ENCODE assay signal across 9 cellular contexts in genomic region chr3:109336272-109336957, GRCh38. TPM values are rescaled to one million over a fixed set of nuclear protein-coding genes. Genes with fewer than 3 reads are reported as not detected.
A peak's percentile ranks its signal among the peaks of the same experiment; 100 is the strongest.
DNase-seq lines count a peak whose midpoint lies in the region; ATAC-seq lines count a peak whose summit lies in the region.
"Had no signal": no experiment of that assay in that cellular context is flagged by ENCODE, and none has a peak within 500 bp of the region (broad histone marks: within the 10 kb centered on the region; RNA-seq: fewer than 3 reads in every experiment).

No MANE protein-coding gene starts in this region.

- H3K27ac ChIP-seq in iPS DF 6.9 (ENCODE audit: low read length) (no peak overlapping the region), skeletal muscle tissue (ENCODE audit: low read depth, low read length) (no peak overlapping the region)
- H3K27ac ChIP-seq: HL-60 had no signal

- H3K4me3 Mint-ChIP-seq in activated naive CD4-positive, alpha-beta T cell treated with anti-CD3 and anti-CD28 coated beads, Interleukin-2, amount 50 U/mL, for 24 hours, result peak overlapping the region; percentile 79

- H3K27ac Mint-ChIP-seq in activated naive CD4-positive, alpha-beta T cell treated with anti-CD3 and anti-CD28 coated beads, Interleukin-2, amount 50 U/mL, for 24 hours, result no peak overlapping the region

- no peaks in the 10 kb centered on the region for H3K36me3 Mint-ChIP-seq in activated naive CD4-positive, alpha-beta T cell treated with anti-CD3 and anti-CD28 coated beads, Interleukin-2, amount 50 U/mL, for 24 hours

- H3K27me3 Mint-ChIP-seq in activated naive CD4-positive, alpha-beta T cell treated with anti-CD3 and anti-CD28 coated beads, Interleukin-2, amount 50 U/mL, for 24 hours, result peaks cover 25% of the 10 kb centered on the region

- ATAC-seq in GM19328 (IDR thresholded peaks at IDR 0.05; ENCODE audit: unreplicated experiment), result no peak
- no peak for ATAC-seq in HG03175 (IDR thresholded peaks at IDR 0.05; ENCODE audit: unreplicated experiment)

- no peaks in the 10 kb centered on the region for H3K9me3 Mint-ChIP-seq in activated naive CD4-positive, alpha-beta T cell treated with anti-CD3 and anti-CD28 coated beads, Interleukin-2, amount 50 U/mL, for 24 hours

- H3K9me3 ChIP-seq in HAP-1 (no peaks in the 10 kb centered on the region), iPS DF 6.9 (ENCODE audit: control insufficient read depth, insufficient read depth, low read length) (no peaks in the 10 kb centered on the region), skeletal muscle tissue (ENCODE audit: control insufficient read depth in 3 of 3, low read length in 3 of 3) (no peaks in the 10 kb centered on the region)

- H3K27me3 ChIP-seq in HAP-1 (ENCODE audit: low read depth), result no peaks in the 10 kb centered on the region
- H3K27me3 ChIP-seq in iPS DF 6.9 (ENCODE audit: control insufficient read depth, insufficient read depth, low read length), result no peaks in the 10 kb centered on the region
- peaks cover 0 to 3% (median 3%) of the 10 kb centered on the region in 3 donors for H3K27me3 ChIP-seq in skeletal muscle tissue (ENCODE audit: control insufficient read depth in 3 of 3, insufficient read depth in 3 of 3, low read length in 3 of 3)

- in situ Hi-C loops in HAP-1 (cut with MboI; ENCODE audit: low sequenced_read_pairs), result no loop called here

- H3K4me3 ChIP-seq in HAP-1, result peak overlapping the region; percentile 70
- H3K4me3 ChIP-seq in iPS DF 6.9 (ENCODE audit: low read length), result peak overlapping the region; percentile 100
- H3K4me3 ChIP-seq in skeletal muscle tissue (ENCODE audit: low read length in 3 of 3), result peak overlapping the region in 2 of 3 donors; percentile 1 to 56

- DNase-seq in HAP-1 (ENCODE audit: low spot score in 2 of 2) (peak; percentile 80 to 89), iPS DF 6.9 (ENCODE audit: low read depth, low spot score) (no peak), cerebellum (ENCODE audit: low spot score) (no peak), NCI-H128 (lab: John Stamatoyannopoulos, UW; ENCODE audit: unreplicated experiment) (no peak)

- H3K9ac ChIP-seq in skeletal muscle tissue (ENCODE audit: low read depth in 1 of 3, low read length in 3 of 3), result no peak overlapping the region

- H3K4me1 ChIP-seq in HAP-1, result peaks cover 35% of the 10 kb centered on the region
- H3K4me1 ChIP-seq in iPS DF 6.9 (ENCODE audit: control insufficient read depth, insufficient read depth, low read length), result no peaks in the 10 kb centered on the region
- H3K4me1 ChIP-seq in skeletal muscle tissue (ENCODE audit: control insufficient read depth in 3 of 3, insufficient read depth in 3 of 3, low read length in 3 of 3), result no peaks in the 10 kb centered on the region

- peaks cover 41% of the 10 kb centered on the region for H3K36me3 ChIP-seq in HAP-1 (replicated peaks)
- peaks cover 26% of the 10 kb centered on the region for H3K36me3 ChIP-seq in iPS DF 6.9 (ENCODE audit: control insufficient read depth, insufficient read depth, low read length)
- H3K36me3 ChIP-seq in skeletal muscle tissue (ENCODE audit: control insufficient read depth in 3 of 3, insufficient read depth in 3 of 3, low read length in 3 of 3), result peaks cover 0 to 2% (median 0%) of the 10 kb centered on the region in 3 donors

- WGBS in iPS DF 6.9 (ENCODE audit: insufficient coverage, insufficient read length), result no CpG with 5 or more reads among the region's 18 CpGs

- H3K4me1 Mint-ChIP-seq in activated naive CD4-positive, alpha-beta T cell treated with anti-CD3 and anti-CD28 coated beads, Interleukin-2, amount 50 U/mL, for 24 hours, result peaks cover 6% of the 10 kb centered on the region

RNA-seq across cellular contexts. Expression of gene DPPA4, which starts 0.9 kb away (rescaled TPM):
- total RNA-seq in skeletal muscle tissue, result 0.52 TPM
- 4.6 TPM for total RNA-seq in cerebellum

RNA-seq across cellular contexts. Expression of gene DPPA2, which starts 20.1 kb away (rescaled TPM):
- total RNA-seq in skeletal muscle tissue (not detected), cerebellum (not detected)

Comparison
In these comparisons a context has a peak if more than half of its experiments do, and no peak if none do; other contexts are left out.
1. DNase-seq: peak in HAP-1 (2 of 2); none in iPS DF 6.9 (single experiment), cerebellum (single experiment) and NCI-H128 (single experiment).
2. H3K4me3 ChIP-seq: peak in every context shown above with its lines; median percentile 100 in iPS DF 6.9; 70 in HAP-1; 28 in skeletal muscle tissue.